Comparison of ENCODE assay signal across 1 cellular context in the genomic region with DNA sequence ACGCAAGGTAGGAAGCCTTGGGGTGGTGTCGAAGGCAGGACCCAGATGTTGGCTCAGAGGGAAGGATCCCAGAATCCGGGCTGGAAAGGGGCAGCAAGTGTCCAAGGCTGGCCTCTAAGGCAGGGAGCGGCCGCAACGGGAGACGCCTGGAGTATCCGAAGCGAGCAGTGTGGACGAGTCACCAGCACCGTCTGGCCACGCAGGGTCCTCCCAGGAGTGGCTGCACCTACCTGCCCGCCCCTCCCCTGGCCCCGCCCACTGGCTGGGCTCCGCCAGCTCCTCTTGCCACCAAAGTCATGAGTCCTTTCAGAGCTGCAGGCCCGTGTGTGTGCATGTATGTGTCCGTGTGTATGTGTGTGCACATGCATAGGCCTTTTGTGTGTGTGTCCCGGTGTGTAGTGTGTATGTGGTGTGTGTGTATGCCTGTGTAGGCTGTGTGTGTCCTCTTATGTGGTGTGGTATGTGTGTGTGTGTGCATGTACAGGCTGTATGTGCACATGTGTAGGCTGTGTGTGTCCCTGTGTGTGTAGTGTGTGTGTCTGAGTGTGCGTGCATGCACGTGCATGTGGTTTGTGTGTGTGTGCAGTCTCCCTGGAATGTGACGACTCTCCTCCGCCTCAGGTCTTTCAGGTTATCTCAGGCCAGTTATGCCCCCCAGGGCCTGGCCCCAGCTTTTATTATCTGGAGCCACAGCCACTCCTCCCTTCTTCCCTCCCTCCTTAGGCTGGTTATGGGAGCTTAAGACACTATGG.
TF ChIP-seq lines count a peak whose summit lies in the region.

A gene (minus strand): TSS at position 193 of the 752 bp plus-strand sequence. CDS start 229 bp downstream, outside the sequence.

TF ChIP-seq in K562, 482 proteins besides CTCF, POLR2A, EP300 and RAD21 (continued from another document):
- TF ChIP-seq, protein P1, sequence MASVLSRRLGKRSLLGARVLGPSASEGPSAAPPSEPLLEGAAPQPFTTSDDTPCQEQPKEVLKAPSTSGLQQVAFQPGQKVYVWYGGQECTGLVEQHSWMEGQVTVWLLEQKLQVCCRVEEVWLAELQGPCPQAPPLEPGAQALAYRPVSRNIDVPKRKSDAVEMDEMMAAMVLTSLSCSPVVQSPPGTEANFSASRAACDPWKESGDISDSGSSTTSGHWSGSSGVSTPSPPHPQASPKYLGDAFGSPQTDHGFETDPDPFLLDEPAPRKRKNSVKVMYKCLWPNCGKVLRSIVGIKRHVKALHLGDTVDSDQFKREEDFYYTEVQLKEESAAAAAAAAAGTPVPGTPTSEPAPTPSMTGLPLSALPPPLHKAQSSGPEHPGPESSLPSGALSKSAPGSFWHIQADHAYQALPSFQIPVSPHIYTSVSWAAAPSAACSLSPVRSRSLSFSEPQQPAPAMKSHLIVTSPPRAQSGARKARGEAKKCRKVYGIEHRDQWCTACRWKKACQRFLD (CRISPR knock-in tag; IDR thresholded peaks at IDR 0.05) = no peak
- TF ChIP-seq ZZZ3 (IDR thresholded peaks at IDR 0.05) (no peak), ZNF146 (CRISPR knock-in tag; IDR thresholded peaks at IDR 0.05; ENCODE audit: unreplicated experiment) (no peak), DPF2 (IDR thresholded peaks at IDR 0.05) (peak; percentile 75), C11orf30 (IDR thresholded peaks at IDR 0.05; ENCODE audit: low read depth) (no peak), ELF4 (CRISPR knock-in tag; IDR thresholded peaks at IDR 0.05) (peak; percentile 87; the same call in 1 of the 2 replicates), MAZ (CRISPR knock-in tag; conservative IDR thresholded peaks at IDR 0.05 in 1 of 2, IDR thresholded peaks at IDR 0.05 in 1 of 2) (peak in 1 of 2 experiments; percentile 38; a peak in 1 of 4 replicates), SP1 (CRISPR knock-in tag; IDR thresholded peaks at IDR 0.05) (0 out of 2 replicates have a peak, but pooled peaks have one; percentile 29), MCM7 (IDR thresholded peaks at IDR 0.05) (0 out of 4 replicates have a peak, but pooled peaks of 1 of the 2 experiments have one; percentile 39), SREBF1 (IDR thresholded peaks at IDR 0.05; ENCODE audit: borderline replicate concordance, low read depth, low read length) (no peak), ARID1B (IDR thresholded peaks at IDR 0.05) (peak; percentile 51)
- TF ChIP-seq, protein P2, sequence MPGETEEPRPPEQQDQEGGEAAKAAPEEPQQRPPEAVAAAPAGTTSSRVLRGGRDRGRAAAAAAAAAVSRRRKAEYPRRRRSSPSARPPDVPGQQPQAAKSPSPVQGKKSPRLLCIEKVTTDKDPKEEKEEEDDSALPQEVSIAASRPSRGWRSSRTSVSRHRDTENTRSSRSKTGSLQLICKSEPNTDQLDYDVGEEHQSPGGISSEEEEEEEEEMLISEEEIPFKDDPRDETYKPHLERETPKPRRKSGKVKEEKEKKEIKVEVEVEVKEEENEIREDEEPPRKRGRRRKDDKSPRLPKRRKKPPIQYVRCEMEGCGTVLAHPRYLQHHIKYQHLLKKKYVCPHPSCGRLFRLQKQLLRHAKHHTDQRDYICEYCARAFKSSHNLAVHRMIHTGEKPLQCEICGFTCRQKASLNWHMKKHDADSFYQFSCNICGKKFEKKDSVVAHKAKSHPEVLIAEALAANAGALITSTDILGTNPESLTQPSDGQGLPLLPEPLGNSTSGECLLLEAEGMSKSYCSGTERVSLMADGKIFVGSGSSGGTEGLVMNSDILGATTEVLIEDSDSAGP (CRISPR knock-in tag; IDR thresholded peaks at IDR 0.05) = 0 out of 2 replicates have a peak, but pooled peaks have one; percentile 31
- TF ChIP-seq, protein P3, sequence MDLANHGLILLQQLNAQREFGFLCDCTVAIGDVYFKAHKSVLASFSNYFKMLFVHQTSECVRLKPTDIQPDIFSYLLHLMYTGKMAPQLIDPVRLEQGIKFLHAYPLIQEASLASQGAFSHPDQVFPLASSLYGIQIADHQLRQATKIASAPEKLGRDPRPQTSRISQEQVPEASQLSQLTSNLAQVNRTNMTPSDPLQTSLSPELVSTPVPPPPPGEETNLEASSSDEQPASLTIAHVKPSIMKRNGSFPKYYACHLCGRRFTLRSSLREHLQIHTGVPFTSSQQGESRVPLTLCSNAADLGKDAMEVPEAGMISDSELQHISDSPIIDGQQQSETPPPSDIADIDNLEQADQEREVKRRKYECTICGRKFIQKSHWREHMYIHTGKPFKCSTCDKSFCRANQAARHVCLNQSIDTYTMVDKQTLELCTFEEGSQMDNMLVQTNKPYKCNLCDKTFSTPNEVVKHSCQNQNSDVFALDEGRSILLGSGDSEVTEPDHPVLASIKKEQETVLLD (IDR thresholded peaks at IDR 0.05) = 0 out of 2 replicates have a peak, but pooled peaks have one; percentile 35
- TF ChIP-seq, protein P4, sequence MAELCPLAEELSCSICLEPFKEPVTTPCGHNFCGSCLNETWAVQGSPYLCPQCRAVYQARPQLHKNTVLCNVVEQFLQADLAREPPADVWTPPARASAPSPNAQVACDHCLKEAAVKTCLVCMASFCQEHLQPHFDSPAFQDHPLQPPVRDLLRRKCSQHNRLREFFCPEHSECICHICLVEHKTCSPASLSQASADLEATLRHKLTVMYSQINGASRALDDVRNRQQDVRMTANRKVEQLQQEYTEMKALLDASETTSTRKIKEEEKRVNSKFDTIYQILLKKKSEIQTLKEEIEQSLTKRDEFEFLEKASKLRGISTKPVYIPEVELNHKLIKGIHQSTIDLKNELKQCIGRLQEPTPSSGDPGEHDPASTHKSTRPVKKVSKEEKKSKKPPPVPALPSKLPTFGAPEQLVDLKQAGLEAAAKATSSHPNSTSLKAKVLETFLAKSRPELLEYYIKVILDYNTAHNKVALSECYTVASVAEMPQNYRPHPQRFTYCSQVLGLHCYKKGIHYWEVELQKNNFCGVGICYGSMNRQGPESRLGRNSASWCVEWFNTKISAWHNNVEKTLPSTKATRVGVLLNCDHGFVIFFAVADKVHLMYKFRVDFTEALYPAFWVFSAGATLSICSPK (IDR thresholded peaks at IDR 0.05; ENCODE audit: borderline replicate concordance) = peak; percentile 65; the same call in 1 of the 2 replicates
